17 cellular contexts compared by ENCODE assay signal in genomic region chr9:133331641-133332380, GRCh38. TPM values are rescaled to one million over a fixed set of nuclear protein-coding genes. Genes with fewer than 3 reads are reported as not detected.
DNase-seq lines count a peak whose midpoint lies in the region; ATAC-seq, FAIRE-seq and TF ChIP-seq lines count a peak whose summit lies in the region.
"Had no signal": no experiment of that assay in that cellular context is flagged by ENCODE, and none has a peak within 500 bp of the region (broad histone marks: within the 10 kb centered on the region; RNA-seq: fewer than 3 reads in every experiment).

No MANE protein-coding gene starts in this region.

- peak overlapping the region; percentile 13 for H3K27ac ChIP-seq in RWPE1
- no peak overlapping the region for H3K27ac ChIP-seq in kidney (ENCODE audit: low read depth in 2 of 2, low read length in 2 of 2)
- H3K27ac ChIP-seq in trophoblast cell (ENCODE audit: low read depth, low read length) = no peak overlapping the region
- no peak overlapping the region for H3K27ac ChIP-seq in endodermal cell (ENCODE audit: low read depth, low read length)
- H3K27ac ChIP-seq: C4-2B had no signal

- no peak overlapping the region for H2BK5ac ChIP-seq in trophoblast cell (ENCODE audit: low read depth, low read length, poor library complexity)

- no peak overlapping the region for H4K91ac ChIP-seq in trophoblast cell (ENCODE audit: low read depth, low read length)

- peaks cover 6% of the 10 kb centered on the region for H3K79me1 ChIP-seq in trophoblast cell (ENCODE audit: low read length)

- H3K9ac ChIP-seq in kidney (ENCODE audit: low read length in 2 of 2) = no peak overlapping the region
- no peak overlapping the region for H3K9ac ChIP-seq in trophoblast cell (ENCODE audit: low read length)
- H3K9ac ChIP-seq in endodermal cell (ENCODE audit: extremely low read depth, low read length, poor library complexity, severe bottlenecking) = no peak overlapping the region

- H3K18ac ChIP-seq in trophoblast cell (ENCODE audit: low read length) = no peak overlapping the region

- no peak overlapping the region for H3K4me2 ChIP-seq in trophoblast cell (ENCODE audit: low read length)

- FAIRE-seq in kidney (lab: Jason Lieb, UNC) = no peak
- FAIRE-seq: A204.1 had no signal

- CTCF ChIA-PET in activated CD8-positive, alpha-beta memory T cell treated with anti-CD3 and anti-CD28 coated beads, Interleukin-2, amount 10 ng/mL, durations not matched to agents 7 days and 5 days (lab: Charles Lee) = interaction anchor here (2.4 kb wide), 1 partner anchor 145 kb away, joined by 6 read pairs; no protein-coding TSS in a partner anchor
- CTCF ChIA-PET in RWPE1 (lab: Yijun Ruan, JAX) = no interaction called here

- H3K36me3 ChIP-seq in kidney (ENCODE audit: control insufficient read depth in 1 of 2, insufficient read depth in 2 of 2, low read length in 2 of 2) = peaks cover 20 to 27% of the 10 kb centered on the region in 2 donors
- peaks cover 34 to 40% of the 10 kb centered on the region in 2 experiments for H3K36me3 ChIP-seq in trophoblast cell (ENCODE audit: control insufficient read depth in 1 of 2, insufficient read depth in 2 of 2, low read length in 2 of 2)
- peaks cover 42% of the 10 kb centered on the region for H3K36me3 ChIP-seq in endodermal cell (ENCODE audit: control insufficient read depth, insufficient read depth, low read length)

- peaks cover 3 to 19% of the 10 kb centered on the region in 2 donors for H3K4me1 ChIP-seq in kidney (ENCODE audit: control insufficient read depth in 1 of 2, insufficient read depth in 1 of 2, low read depth in 1 of 2, low read length in 2 of 2)
- H3K4me1 ChIP-seq in trophoblast cell (ENCODE audit: control insufficient read depth in 1 of 2, insufficient read depth in 2 of 2, low read length in 2 of 2) = peaks cover 0 to 3% of the 10 kb centered on the region in 2 experiments
- peaks cover 6% of the 10 kb centered on the region for H3K4me1 ChIP-seq in endodermal cell (ENCODE audit: control insufficient read depth, insufficient read depth, low read length)

- peaks cover 32% of the 10 kb centered on the region for H3K4me1 Mint-ChIP-seq in activated CD8-positive, alpha-beta memory T cell treated with anti-CD3 and anti-CD28 coated beads, Interleukin-2, amount 10 ng/mL, durations not matched to agents 7 days and 5 days
- peaks cover 15% of the 10 kb centered on the region for H3K4me1 Mint-ChIP-seq in endodermal cell

- H4K12ac ChIP-seq in trophoblast cell (ENCODE audit: low read depth, low read length) = no peak overlapping the region

- H3K14ac ChIP-seq in trophoblast cell (ENCODE audit: low read length) = no peak overlapping the region

- no peak overlapping the region for H3K27ac Mint-ChIP-seq in activated CD8-positive, alpha-beta memory T cell treated with anti-CD3 and anti-CD28 coated beads, Interleukin-2, amount 10 ng/mL, durations not matched to agents 7 days and 5 days
- H3K27ac Mint-ChIP-seq in endodermal cell = no peak overlapping the region

- no peak overlapping the region for H2BK12ac ChIP-seq in trophoblast cell (ENCODE audit: low read length)

- DNase-seq in activated CD8-positive, alpha-beta memory T cell treated with anti-CD3 and anti-CD28 coated beads, Interleukin-2, amount 50 U/mL, for 48 hours = peak; percentile 48
- DNase-seq in activated CD8-positive, alpha-beta memory T cell treated with anti-CD3 and anti-CD28 coated beads, Interleukin-2, amount 10 ng/mL, durations not matched to agents 7 days and 5 days = no peak
- no peak for DNase-seq in RWPE1 (ENCODE audit: low spot score)
- DNase-seq in kidney = peak; percentile 68
- peak; percentile 47 to 69 for DNase-seq in trophoblast cell
- DNase-seq in endodermal cell = no peak
- no peak for DNase-seq in HK-2 (ENCODE audit: unreplicated experiment)
- DNase-seq in NCI-H82 (lab: John Stamatoyannopoulos, UW) = no peak
- DNase-seq: EL, H7, Kasumi-1, NCI-H187 treated with DMSO at 0.1 percent for 48 hours, NCI-H446, NCI-H748 treated with DMSO at 0.1 percent for 48 hours had no signal

- intact Hi-C loops in kidney (cut with DNase I) = loop anchor here (10.0 kb wide), 1 partner anchor 147 kb away; no protein-coding TSS in a partner anchor

- no CpG with 5 or more reads among the region's 57 CpGs for WGBS in trophoblast cell (ENCODE audit: extremely low coverage, insufficient coverage, insufficient read length)
- 97% methylated on average over 46 to 57 of the region's 57 CpGs for WGBS in endodermal cell (ENCODE audit: insufficient coverage in 1 of 2, insufficient read length in 1 of 2), 2 experiments

- peaks cover 5% of the 10 kb centered on the region for H3K79me2 ChIP-seq in trophoblast cell (ENCODE audit: control insufficient read depth, insufficient read depth, low read length, poor library complexity)

- H3K4ac ChIP-seq in trophoblast cell (ENCODE audit: low read depth, low read length) = no peak overlapping the region

- H3K27me3 ChIP-seq in trophoblast cell (ENCODE audit: insufficient read depth, low read length) (no peaks in the 10 kb centered on the region), endodermal cell (ENCODE audit: control insufficient read depth, insufficient read depth, low read length, poor library complexity, severe bottlenecking) (no peaks in the 10 kb centered on the region)

- no peak overlapping the region for H2AFZ ChIP-seq in trophoblast cell (ENCODE audit: insufficient read depth, low read length, poor library complexity)

- peaks cover 28% of the 10 kb centered on the region for H3K36me3 Mint-ChIP-seq in activated CD8-positive, alpha-beta memory T cell treated with anti-CD3 and anti-CD28 coated beads, Interleukin-2, amount 10 ng/mL, durations not matched to agents 7 days and 5 days
- H3K36me3 Mint-ChIP-seq in endodermal cell (ENCODE audit: low read depth) = peaks cover 47% of the 10 kb centered on the region

- no peak overlapping the region for H3K4me3 ChIP-seq in kidney (ENCODE audit: low read length in 2 of 2)
- no peak overlapping the region for H3K4me3 ChIP-seq in trophoblast cell (ENCODE audit: low read depth, low read length)
- H3K4me3 ChIP-seq in endodermal cell (ENCODE audit: low read length) = no peak overlapping the region

- H3K27me3 Mint-ChIP-seq in activated CD8-positive, alpha-beta memory T cell treated with anti-CD3 and anti-CD28 coated beads, Interleukin-2, amount 10 ng/mL, durations not matched to agents 7 days and 5 days = no peaks in the 10 kb centered on the region
- H3K27me3 Mint-ChIP-seq in endodermal cell (ENCODE audit: insufficient read depth) = peaks cover 8% of the 10 kb centered on the region

- H3K9me3 Mint-ChIP-seq in activated CD8-positive, alpha-beta memory T cell treated with anti-CD3 and anti-CD28 coated beads, Interleukin-2, amount 10 ng/mL, durations not matched to agents 7 days and 5 days (ENCODE audit: low read depth) = no peaks in the 10 kb centered on the region
- H3K9me3 Mint-ChIP-seq in endodermal cell = peaks cover 19% of the 10 kb centered on the region

- TF ChIP-seq CTCF in RWPE1 (conservative IDR thresholded peaks at IDR 0.05; ENCODE audit: low read depth) (no peak), kidney (IDR thresholded peaks at IDR 0.05; ENCODE audit: borderline replicate concordance, extremely low read depth, insufficient read depth) (no peak), endodermal cell (conservative IDR thresholded peaks at IDR 0.05) (no peak)

- ATAC-seq in activated CD8-positive, alpha-beta memory T cell treated with anti-CD3 and anti-CD28 coated beads, Interleukin-2, amount 10 ng/mL, durations not matched to agents 7 days and 5 days = no peak
- ATAC-seq: Panc1 had no signal

- no peak overlapping the region for H3K23ac ChIP-seq in trophoblast cell (ENCODE audit: low read length)

- H3K4me3 Mint-ChIP-seq in activated CD8-positive, alpha-beta memory T cell treated with anti-CD3 and anti-CD28 coated beads, Interleukin-2, amount 10 ng/mL, durations not matched to agents 7 days and 5 days = no peak overlapping the region
- H3K4me3 Mint-ChIP-seq in endodermal cell = no peak overlapping the region

- H3K9me3 ChIP-seq in kidney (ENCODE audit: control insufficient read depth in 1 of 2, low read length in 2 of 2) (no peaks in the 10 kb centered on the region), trophoblast cell (ENCODE audit: insufficient read depth, low read depth, low read length) (peaks cover 2% of the 10 kb centered on the region), endodermal cell (ENCODE audit: control insufficient read depth, low read length) (no peaks in the 10 kb centered on the region)

- no peak overlapping the region for H2BK120ac ChIP-seq in trophoblast cell (ENCODE audit: insufficient read depth, low read length, poor library complexity)

- H2AK5ac ChIP-seq in trophoblast cell (ENCODE audit: low read length) = no peak overlapping the region

- POLR2A ChIA-PET in RWPE1 (lab: Yijun Ruan, JAX; ENCODE audit: low non-redundant PET) = interaction anchor here (0.5 kb wide), 1 partner anchor 17 kb away, joined by 3 read pairs; no protein-coding TSS in a partner anchor

- no peak overlapping the region for H4K8ac ChIP-seq in trophoblast cell (ENCODE audit: low read depth, low read length)

RNA-seq across cellular contexts. Expression of gene SURF6, which starts 4.2 kb away (rescaled TPM):
- 10 to 100 TPM; 12.9 to 16.5 TPM for total RNA-seq in activated CD8-positive, alpha-beta memory T cell treated with anti-CD3 and anti-CD28 coated beads, Interleukin-2, amount 10 ng/mL, durations not matched to agents 7 days and 5 days
- total RNA-seq in kidney (17.3 TPM), endodermal cell (10 to 100 TPM; 22.9 to 27.5 TPM)
- polyA plus RNA-seq in kidney (ENCODE audit: insufficient read depth, low read depth, low replicate concordance) = 16.8 TPM
- 10.1 and 10.4 TPM in 2 replicates for polyA plus RNA-seq in trophoblast cell (2013)
- 18.8 TPM for polyA plus RNA-seq in endodermal cell (2013, experiment 1 of 2)
- 16.6 TPM for polyA plus RNA-seq in endodermal cell (2013, experiment 2 of 2)

RNA-seq across cellular contexts. Expression of gene MED22, which starts 16.1 kb away (rescaled TPM):
- total RNA-seq in activated CD8-positive, alpha-beta memory T cell treated with anti-CD3 and anti-CD28 coated beads, Interleukin-2, amount 10 ng/mL, durations not matched to agents 7 days and 5 days = 10 to 100 TPM; 28.8 to 35.9 TPM
- total RNA-seq in kidney (32.7 TPM), endodermal cell (10 to 100 TPM; 54.6 to 57.3 TPM)
- 24.6 TPM for polyA plus RNA-seq in kidney (ENCODE audit: insufficient read depth, low read depth, low replicate concordance)
- 23.4 and 23.5 TPM in 2 replicates for polyA plus RNA-seq in trophoblast cell (2013)
- 38.4 TPM for polyA plus RNA-seq in endodermal cell (2013, experiment 1 of 2)
- polyA plus RNA-seq in endodermal cell (2013, experiment 2 of 2) = 36.6 TPM

RNA-seq across cellular contexts. Expression of gene RPL7A, which starts 16.2 kb away (rescaled TPM):
- 1,000 to 10,000 TPM; 1,729 to 2,113 TPM for total RNA-seq in activated CD8-positive, alpha-beta memory T cell treated with anti-CD3 and anti-CD28 coated beads, Interleukin-2, amount 10 ng/mL, durations not matched to agents 7 days and 5 days
- total RNA-seq in kidney (1,502 TPM), endodermal cell (1,000 to 10,000 TPM; 2,418 to 2,634 TPM)
- polyA plus RNA-seq in kidney (ENCODE audit: insufficient read depth, low read depth, low replicate concordance) = 2,097 TPM
- 1,644 and 1,714 TPM in 2 replicates for polyA plus RNA-seq in trophoblast cell (2013)
- polyA plus RNA-seq in endodermal cell (2013, experiment 1 of 2) = 2,489 TPM
- polyA plus RNA-seq in endodermal cell (2013, experiment 2 of 2) = 2,405 TPM

RNA-seq across cellular contexts. Expression of gene SURF1, which starts 24.5 kb away (rescaled TPM):
- total RNA-seq in activated CD8-positive, alpha-beta memory T cell treated with anti-CD3 and anti-CD28 coated beads, Interleukin-2, amount 10 ng/mL, durations not matched to agents 7 days and 5 days = 10 to 100 TPM; 35.4 to 35.6 TPM
- total RNA-seq in kidney (45.0 TPM), endodermal cell (10 to 100 TPM; 45.1 to 54.4 TPM)
- polyA plus RNA-seq in kidney (ENCODE audit: insufficient read depth, low read depth, low replicate concordance) = 165 TPM
- 21.3 and 22.9 TPM in 2 replicates for polyA plus RNA-seq in trophoblast cell (2013)
- polyA plus RNA-seq in endodermal cell (2013, experiment 1 of 2) = 40.7 TPM
- polyA plus RNA-seq in endodermal cell (2013, experiment 2 of 2) = 33.0 TPM

RNA-seq across cellular contexts. Expression of gene SURF2, which starts 24.5 kb away (rescaled TPM):
- total RNA-seq in activated CD8-positive, alpha-beta memory T cell treated with anti-CD3 and anti-CD28 coated beads, Interleukin-2, amount 10 ng/mL, durations not matched to agents 7 days and 5 days = 10 to 100 TPM; 14.9 to 23.2 TPM
- 23.5 TPM for total RNA-seq in kidney
- 61.2 TPM for polyA plus RNA-seq in kidney (ENCODE audit: insufficient read depth, low read depth, low replicate concordance)
- polyA plus RNA-seq in trophoblast cell (2013) = 26.2 and 28.9 TPM in 2 replicates
- 10 to 100 TPM; 18.0 to 25.9 TPM for total RNA-seq in endodermal cell
- 25.5 TPM for polyA plus RNA-seq in endodermal cell (2013, experiment 1 of 2)
- 25.3 TPM for polyA plus RNA-seq in endodermal cell (2013, experiment 2 of 2)

Comparison
In these comparisons a context has a peak if more than half of its experiments do, and no peak if none do; other contexts are left out.
1. DNase-seq: peak in activated CD8-positive, alpha-beta memory T cell treated with anti-CD3 and anti-CD28 coated beads, Interleukin-2, amount 50 U/mL, for 48 hours (single experiment), kidney (single experiment) and trophoblast cell (2 of 2); none in activated CD8-positive, alpha-beta memory T cell treated with anti-CD3 and anti-CD28 coated beads, Interleukin-2, amount 10 ng/mL, durations not matched to agents 7 days and 5 days (single experiment), RWPE1 (single experiment), endodermal cell (single experiment), HK-2 (single experiment) and NCI-H82 (single experiment).